In the genomic region with DNA sequence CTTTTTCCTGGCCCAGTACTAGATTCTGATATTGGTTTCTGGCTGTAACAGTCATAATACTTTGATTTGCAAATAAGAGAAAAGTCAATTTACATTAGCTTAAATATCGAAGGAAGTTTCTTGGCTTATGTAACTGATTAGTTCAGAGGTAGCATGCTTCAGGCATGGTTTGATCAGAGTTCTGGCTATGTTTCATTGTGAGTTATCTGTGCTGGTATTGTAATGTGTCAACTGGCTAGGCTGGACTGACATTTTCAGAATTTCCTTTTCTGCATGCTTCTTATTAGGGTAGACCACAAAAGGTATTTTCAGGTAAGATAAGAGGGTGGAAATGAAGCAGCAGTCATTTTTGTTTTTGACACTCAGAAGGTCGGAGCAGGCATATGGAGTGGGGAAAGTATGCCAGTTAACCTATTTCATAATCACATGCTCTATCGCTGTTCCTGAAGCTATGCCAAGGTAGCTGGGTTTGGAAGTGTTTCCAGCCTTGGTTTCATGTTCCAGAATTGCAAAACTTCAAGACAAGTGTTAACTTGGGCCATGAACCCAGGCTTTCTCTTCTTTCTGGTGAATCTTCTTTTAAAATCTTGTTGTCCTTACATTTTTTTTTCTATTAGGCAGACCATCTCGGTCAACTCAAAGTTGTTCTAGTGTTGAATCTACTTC, we compare ENCODE assay signal across 17 cellular contexts.
"Had no signal": no experiment of that assay in that cellular context is flagged by ENCODE, and none has a peak within 500 bp of the region (broad histone marks: within the 10 kb centered on the region; RNA-seq: fewer than 3 reads in every experiment).

No MANE protein-coding gene starts in this region.

- H3K27me3 ChIP-seq: brain microvascular endothelial cell, thyroid gland, vagina had no signal

- H3K4me3 ChIP-seq: esophagus squamous epithelium, gastroesophageal sphincter, thyroid gland, vagina had no signal

- H3K27ac ChIP-seq: brain microvascular endothelial cell, gastroesophageal sphincter, thyroid gland, vagina had no signal

- H3K36me3 ChIP-seq: brain microvascular endothelial cell, esophagus squamous epithelium, gastroesophageal sphincter, thyroid gland, vagina had no signal

- DNase-seq: activated CD4-positive, alpha-beta T cell treated with anti-CD3 and anti-CD28 coated beads, Interleukin-2, amount 10 ng/mL, durations not matched to agents 7 days and 5 days; activated CD8-positive, alpha-beta memory T cell treated with anti-CD3 and anti-CD28 coated beads, Interleukin-2, amount 50 U/mL, for 48 hours; activated gamma-delta T cell treated with Interleukin-2 at 50 U/mL for 16 hours; activated T-cell treated with anti-CD3 and anti-CD28 coated beads, Interleukin-2, amount 50 U/mL, for 72 hours; brain microvascular endothelial cell; cortex of kidney; effector CD4-positive, alpha-beta T cell; esophagus squamous epithelium; islet precursor cell; nephron progenitor cell; occipital lobe; stimulated activated CD4-positive, alpha-beta T cell treated with anti-CD3 and anti-CD28 coated beads, Interleukin-12 subunit alpha, Interleukin-12 subunit beta, amount 100 ng/mL, for 4 hours; stimulated activated CD4-positive, alpha-beta T cell treated with anti-CD3 and anti-CD28 coated beads, Interleukin-2, amount 100 ng/mL, for 24 hours; thyroid gland had no signal

- ATAC-seq: activated T-cell treated with anti-CD3 and anti-CD28 coated beads, Interleukin-2, amount 50 U/mL, for 72 hours; gastroesophageal sphincter; stimulated activated effector memory CD8-positive, alpha-beta T cell treated with anti-CD3 and anti-CD28 coated beads, Interleukin-12 subunit alpha, Interleukin-12 subunit beta, amount 100 ng/mL, for 72 hours had no signal

- H3K4me1 ChIP-seq: gastroesophageal sphincter, thyroid gland had no signal

- H3K9me3 ChIP-seq: thyroid gland, vagina had no signal
